17 cellular contexts compared by ENCODE assay signal in genomic region chr4:8644966-8645752, GRCh38. TPM values are rescaled to one million over a fixed set of nuclear protein-coding genes. Genes with fewer than 3 reads are reported as not detected.
"Had no signal": no experiment of that assay in that cellular context is flagged by ENCODE, and none has a peak within 500 bp of the region (broad histone marks: within the 10 kb centered on the region; RNA-seq: fewer than 3 reads in every experiment).

No MANE protein-coding gene starts in this region.

- H3K36me3 ChIP-seq: right lobe of liver, vagina had no signal

- H3K27me3 ChIP-seq: body of pancreas, right lobe of liver, vagina had no signal

- FAIRE-seq: endometrium had no signal

- H3K4me3 Mint-ChIP-seq: activated B cell treated with CpG ODN at 0.5 μM for 24 hours; activated CD4-positive, alpha-beta T cell treated with anti-CD3 and anti-CD28 coated beads, Interleukin-2, amount 10 ng/mL, durations not matched to agents 7 days and 5 days; activated naive CD4-positive, alpha-beta T cell treated with anti-CD3 and anti-CD28 coated beads, Interleukin-2, amount 50 U/mL, for 24 hours; neural crest cell; stimulated activated naive CD8-positive, alpha-beta T cell treated with anti-CD3 and anti-CD28 coated beads, Interleukin-15, Interleukin-2, amounts not matched to agents 100 ng/mL and 50 ng/mL, for 24 hours; T-helper 17 cell had no signal

- H3K4me3 ChIP-seq: body of pancreas, right lobe of liver, vagina had no signal

- H3K27ac Mint-ChIP-seq: activated B cell treated with CpG ODN at 0.5 μM for 24 hours; activated CD4-positive, alpha-beta T cell treated with anti-CD3 and anti-CD28 coated beads, Interleukin-2, amount 10 ng/mL, durations not matched to agents 7 days and 5 days; activated naive CD4-positive, alpha-beta T cell treated with anti-CD3 and anti-CD28 coated beads, Interleukin-2, amount 50 U/mL, for 24 hours; activated T-helper 2 cell treated with anti-CD3 and anti-CD28 coated beads, Interferon-gamma antibody, Interleukin-2, Interleukin-4, amounts not matched to agents 10 μg/mL and 5 μg/mL and 100 μg/mL, durations not matched to agents 14 hours and 24 hours and 36 hours; stimulated activated naive CD8-positive, alpha-beta T cell treated with anti-CD3 and anti-CD28 coated beads, Interleukin-15, Interleukin-2, amounts not matched to agents 100 ng/mL and 50 ng/mL, for 24 hours; T-helper 17 cell had no signal

- H3K36me3 Mint-ChIP-seq: activated naive CD4-positive, alpha-beta T cell treated with anti-CD3 and anti-CD28 coated beads, Interleukin-2, amount 50 U/mL, for 24 hours had no signal

- ATAC-seq: body of pancreas, esophagus mucosa, right lobe of liver, T-helper 17 cell had no signal

- H3K4me1 Mint-ChIP-seq: activated B cell treated with CpG ODN at 0.5 μM for 24 hours; activated CD4-positive, alpha-beta T cell treated with anti-CD3 and anti-CD28 coated beads, Interleukin-2, amount 10 ng/mL, durations not matched to agents 7 days and 5 days; activated naive CD4-positive, alpha-beta T cell treated with anti-CD3 and anti-CD28 coated beads, Interleukin-2, amount 50 U/mL, for 24 hours; T-helper 17 cell had no signal

- H3K9me3 Mint-ChIP-seq: activated B cell treated with CpG ODN at 0.5 μM for 24 hours; activated CD4-positive, alpha-beta T cell treated with anti-CD3 and anti-CD28 coated beads, Interleukin-2, amount 10 ng/mL, durations not matched to agents 7 days and 5 days; activated naive CD4-positive, alpha-beta T cell treated with anti-CD3 and anti-CD28 coated beads, Interleukin-2, amount 50 U/mL, for 24 hours; activated T-helper 2 cell treated with anti-CD3 and anti-CD28 coated beads, Interferon-gamma antibody, Interleukin-2, Interleukin-4, amounts not matched to agents 10 μg/mL and 5 μg/mL and 100 μg/mL, durations not matched to agents 14 hours and 24 hours and 36 hours; neural crest cell; stimulated activated naive CD8-positive, alpha-beta T cell treated with anti-CD3 and anti-CD28 coated beads, Interleukin-15, Interleukin-2, amounts not matched to agents 100 ng/mL and 50 ng/mL, for 24 hours had no signal

- H3K4me1 ChIP-seq: body of pancreas, right lobe of liver, vagina had no signal

- DNase-seq: activated B cell treated with CpG ODN at 0.5 μM for 24 hours; activated CD4-positive, alpha-beta T cell treated with anti-CD3 and anti-CD28 coated beads, Interleukin-2, amount 10 ng/mL, durations not matched to agents 7 days and 5 days; amniotic stem cell; body of pancreas; dermis blood vessel endothelial cell; hypothalamus; mesenchymal stem cell; stimulated activated CD4-positive, alpha-beta T cell treated with anti-CD3 and anti-CD28 coated beads, Interleukin-12 subunit alpha, Interleukin-12 subunit beta, amount 100 ng/mL, for 4 hours; T-helper 17 cell had no signal

- H3K9me3 ChIP-seq: body of pancreas, right lobe of liver, vagina had no signal

- H3K27ac ChIP-seq: body of pancreas, right lobe of liver, vagina had no signal

- H3K27me3 Mint-ChIP-seq: activated B cell treated with CpG ODN at 0.5 μM for 24 hours; activated CD4-positive, alpha-beta T cell treated with anti-CD3 and anti-CD28 coated beads, Interleukin-2, amount 10 ng/mL, durations not matched to agents 7 days and 5 days had no signal

RNA-seq across cellular contexts. Expression of gene CPZ, which starts 52.6 kb away (rescaled TPM):
- total RNA-seq: activated B cell treated with CpG ODN at 0.5 μM for 24 hours; activated CD4-positive, alpha-beta T cell treated with anti-CD3 and anti-CD28 coated beads, Interleukin-2, amount 10 ng/mL, durations not matched to agents 7 days and 5 days; activated T-helper 2 cell treated with anti-CD3 and anti-CD28 coated beads, Interferon-gamma antibody, Interleukin-2, Interleukin-4, amounts not matched to agents 10 μg/mL and 5 μg/mL and 100 μg/mL, durations not matched to agents 14 hours and 24 hours and 36 hours; dermis blood vessel endothelial cell; neural crest cell; T-helper 17 cell had no signal
